Comparison of ENCODE assay signal across 33 cellular contexts in genomic region chr3:100780223-100780622, GRCh38.
A peak's percentile ranks its signal among the peaks of the same experiment; 100 is the strongest.
DNase-seq lines count a peak whose midpoint lies in the region; ATAC-seq and TF ChIP-seq lines count a peak whose summit lies in the region.
"Had no signal": no experiment of that assay in that cellular context is flagged by ENCODE, and none has a peak within 500 bp of the region (broad histone marks: within the 10 kb centered on the region; RNA-seq: fewer than 3 reads in every experiment).

No MANE protein-coding gene starts in this region.

- no peaks in the 10 kb centered on the region; the same call in 1 of the 2 replicates for H3K36me3 ChIP-seq in SJCRH30
- H3K36me3 ChIP-seq: BE2C; BLaER1; BLaER1 treated with 17β-estradiol and CSF1 and Interleukin-3, amounts not matched to agents 10 nM and 100 nM had no signal

- ATAC-seq in GM19397 (IDR thresholded peaks at IDR 0.05; ENCODE audit: unreplicated experiment) = no peak
- no peak for ATAC-seq in natural killer cell treated with Interleukin-12 subunit alpha and Interleukin-12 subunit beta and Interleukin-15 and Interleukin-18, amount 100 ng/mL, for 72 hours
- ATAC-seq: A549; CD8-positive, alpha-beta T cell had no signal

- peaks cover 6% of the 10 kb centered on the region; the same call in 1 of the 2 replicates for H3K9me3 ChIP-seq in SJCRH30 (replicated peaks)
- H3K9me3 ChIP-seq: BE2C had no signal

- in situ Hi-C loops in astrocyte of the cerebellum (cut with HindIII; ENCODE audit: low sequenced_read_pairs) = no loop called here
- in situ Hi-C loops in astrocyte of the spinal cord (cut with HindIII; ENCODE audit: low sequenced_read_pairs) = no loop called here

- peaks cover 41% of the 10 kb centered on the region for H3K4me1 ChIP-seq in SJCRH30
- H3K4me1 ChIP-seq: A549; BLaER1; BLaER1 treated with 17β-estradiol and CSF1 and Interleukin-3, amounts not matched to agents 10 nM and 100 nM; Caco-2 had no signal

- no peak overlapping the region for H3K4me3 Mint-ChIP-seq in natural killer cell treated with Interleukin-12 subunit alpha and Interleukin-12 subunit beta and Interleukin-15 and Interleukin-18, amount 100 ng/mL, for 72 hours
- H3K4me3 Mint-ChIP-seq: B cell; CD14-positive monocyte; CD4-positive, alpha-beta memory T cell; CD4-positive, alpha-beta T cell; CD4-positive, CD25-positive, alpha-beta regulatory T cell; CD8-positive, alpha-beta memory T cell; CD8-positive, alpha-beta T cell had no signal

- H3K27me3 Mint-ChIP-seq in natural killer cell treated with Interleukin-12 subunit alpha and Interleukin-12 subunit beta and Interleukin-15 and Interleukin-18, amount 100 ng/mL, for 72 hours = peaks cover 0 to 2% of the 10 kb centered on the region in 2 donors
- H3K27me3 Mint-ChIP-seq: B cell; CD4-positive, alpha-beta memory T cell; CD4-positive, alpha-beta T cell; CD4-positive, CD25-positive, alpha-beta regulatory T cell had no signal

- H3K4me3 ChIP-seq in SJCRH30 (no peak overlapping the region), astrocyte of the cerebellum (ENCODE audit: low read depth, low read length) (no peak overlapping the region), astrocyte of the spinal cord (ENCODE audit: low read depth, low read length) (no peak overlapping the region)
- H3K4me3 ChIP-seq: A549; BLaER1; BLaER1 treated with 17β-estradiol and CSF1 and Interleukin-3, amounts not matched to agents 10 nM and 100 nM had no signal

- DNase-seq in SJCRH30 = peak; percentile 31 to 55
- peak; percentile 51 for DNase-seq in astrocyte of the cerebellum (ENCODE audit: low read depth)
- peak; percentile 28 for DNase-seq in astrocyte of the spinal cord (ENCODE audit: low read depth, low spot score)
- no peak for DNase-seq in substantia nigra (lab: John Stamatoyannopoulos, UW)
- DNase-seq in natural killer cell treated with Interleukin-12 subunit alpha and Interleukin-12 subunit beta and Interleukin-15 and Interleukin-18, amount 100 ng/mL, for 72 hours (ENCODE audit: low spot score) = no peak
- DNase-seq: 8988T; ACHN; AML-193; BE2C; C1 segment of cervical spinal cord; Caco-2; Calu3; CD4-positive, alpha-beta memory T cell; CD4-positive, alpha-beta T cell; CD4-positive, CD25-positive, alpha-beta regulatory T cell; CD8-positive, alpha-beta memory T cell; CD8-positive, alpha-beta T cell; COR-L47; DMS 273 treated with DMSO at 0.1 percent for 48 hours; DMS153; DMS53; DMS79; DMS79 treated with DMSO at 0.1 percent for 48 hours; DND-41; EL had no signal

- no peak overlapping the region for H3K27ac Mint-ChIP-seq in natural killer cell treated with Interleukin-12 subunit alpha and Interleukin-12 subunit beta and Interleukin-15 and Interleukin-18, amount 100 ng/mL, for 72 hours
- H3K27ac Mint-ChIP-seq: B cell; CD14-positive monocyte; CD4-positive, alpha-beta memory T cell; CD4-positive, alpha-beta T cell; CD4-positive, CD25-positive, alpha-beta regulatory T cell; CD8-positive, alpha-beta memory T cell; CD8-positive, alpha-beta T cell had no signal

- H3K4me1 Mint-ChIP-seq in natural killer cell treated with Interleukin-12 subunit alpha and Interleukin-12 subunit beta and Interleukin-15 and Interleukin-18, amount 100 ng/mL, for 72 hours (ENCODE audit: low read depth in 2 of 2) = no peaks in the 10 kb centered on the region
- H3K4me1 Mint-ChIP-seq: B cell; CD14-positive monocyte; CD4-positive, alpha-beta memory T cell; CD4-positive, CD25-positive, alpha-beta regulatory T cell; CD8-positive, alpha-beta memory T cell had no signal

- no peaks in the 10 kb centered on the region for H3K9me3 Mint-ChIP-seq in natural killer cell treated with Interleukin-12 subunit alpha and Interleukin-12 subunit beta and Interleukin-15 and Interleukin-18, amount 100 ng/mL, for 72 hours
- H3K9me3 Mint-ChIP-seq: CD4-positive, alpha-beta T cell had no signal

- H3K27ac ChIP-seq in SJCRH30 (peak overlapping the region; percentile 19; the same call in 1 of the 2 replicates), substantia nigra (ENCODE audit: low read depth, low read length, poor library complexity, severe bottlenecking) (no peak overlapping the region)
- H3K27ac ChIP-seq: 22Rv1; A549; BLaER1; BLaER1 treated with 17β-estradiol and CSF1 and Interleukin-3, amounts not matched to agents 10 nM and 100 nM; C4-2B had no signal

- H3K36me3 Mint-ChIP-seq in natural killer cell treated with Interleukin-12 subunit alpha and Interleukin-12 subunit beta and Interleukin-15 and Interleukin-18, amount 100 ng/mL, for 72 hours = peaks cover 5% of the 10 kb centered on the region
- H3K36me3 Mint-ChIP-seq: CD14-positive monocyte; CD4-positive, alpha-beta memory T cell; CD4-positive, CD25-positive, alpha-beta regulatory T cell; CD8-positive, alpha-beta memory T cell; CD8-positive, alpha-beta T cell had no signal

- TF ChIP-seq CTCF in astrocyte of the cerebellum (IDR thresholded peaks at IDR 0.05; ENCODE audit: low read depth, low read length, missing control alignments) (no peak), astrocyte of the spinal cord (IDR thresholded peaks at IDR 0.05; ENCODE audit: low read depth, low read length) (no peak)

- no peaks in the 10 kb centered on the region for H3K27me3 ChIP-seq in SJCRH30
- H3K27me3 ChIP-seq: BE2C; BLaER1; BLaER1 treated with 17β-estradiol and CSF1 and Interleukin-3, amounts not matched to agents 10 nM and 100 nM had no signal

Comparison
In these comparisons a context has a peak if more than half of its experiments do, and no peak if none do; other contexts are left out.
1. DNase-seq: peak in SJCRH30 (2 of 2), astrocyte of the cerebellum (single experiment) and astrocyte of the spinal cord (single experiment); none in substantia nigra (0 of 49) and natural killer cell treated with Interleukin-12 subunit alpha and Interleukin-12 subunit beta and Interleukin-15 and Interleukin-18, amount 100 ng/mL, for 72 hours (single experiment).